In the genomic region with DNA sequence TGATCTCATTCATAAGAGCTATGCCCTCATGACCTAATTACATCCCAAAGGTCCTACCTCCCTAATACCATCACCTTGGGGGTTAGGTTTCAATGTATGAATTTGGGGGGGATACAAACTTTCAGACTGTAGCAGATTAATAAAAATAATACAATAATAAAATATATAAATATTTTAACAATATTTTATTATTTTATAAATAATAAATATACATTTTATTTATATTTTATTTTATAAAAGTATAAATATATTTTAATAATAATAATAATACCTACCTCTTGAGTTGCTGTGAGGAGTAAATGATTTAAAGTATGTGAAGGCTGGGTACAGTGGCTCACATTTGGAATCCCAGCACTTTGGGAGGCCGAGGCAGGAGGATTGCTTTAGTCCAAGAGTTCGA, we compare ENCODE assay signal across 23 cellular contexts. TPM values are rescaled to one million over a fixed set of nuclear protein-coding genes. Genes with fewer than 3 reads are reported as not detected.
A peak's percentile ranks its signal among the peaks of the same experiment; 100 is the strongest.
DNase-seq lines count a peak whose midpoint lies in the region; ATAC-seq, FAIRE-seq and TF ChIP-seq lines count a peak whose summit lies in the region.
"Had no signal": no experiment of that assay in that cellular context is flagged by ENCODE, and none has a peak within 500 bp of the region (broad histone marks: within the 10 kb centered on the region; RNA-seq: fewer than 3 reads in every experiment).

No MANE protein-coding gene starts in this region.

- no peak overlapping the region for H3K4me3 ChIP-seq in spleen
- H3K4me3 ChIP-seq: BLaER1 had no signal

- TF ChIP-seq CTCF in spleen (IDR thresholded peaks at IDR 0.05 in 8 of 11, conservative IDR thresholded peaks at IDR 0.05 in 3 of 11) = no peak

- peaks cover 0 to 28% (median 6%) of the 10 kb centered on the region in 6 donors for H3K4me1 ChIP-seq in spleen
- H3K4me1 ChIP-seq: BE2C, BLaER1 had no signal

- no peak for DNase-seq in spleen
- DNase-seq in stimulated activated CD4-positive, alpha-beta T cell treated with anti-CD3 and anti-CD28 coated beads, Interleukin-15, amount 100 ng/mL, for 24 hours = no peak
- DNase-seq: ACHN; BE2C; CD4-positive, alpha-beta memory T cell; CD4-positive, CD25-positive, alpha-beta regulatory T cell; CD8-positive, alpha-beta memory T cell; COR-L47; DMS 273 treated with DMSO at 0.1 percent for 48 hours; DMS153; DMS79; DND-41; EL; GF-D8 had no signal

- no peaks in the 10 kb centered on the region for H3K27me3 ChIP-seq in spleen (replicated peaks in 1 of 7)
- H3K27me3 ChIP-seq: BE2C, BLaER1 had no signal

- no peak for TF ChIP-seq POLR2A in spleen (IDR thresholded peaks at IDR 0.05)

- no peak for ATAC-seq in HG02840 (IDR thresholded peaks at IDR 0.05; ENCODE audit: low FRiP score, unreplicated experiment)

- no peaks in the 10 kb centered on the region for H3K9me3 ChIP-seq in spleen
- H3K9me3 ChIP-seq: BE2C, BLaER1 had no signal

- H3K27ac ChIP-seq in spleen = peak overlapping the region in 5 of 8 donors; percentile 51 to 80 (median 63)
- H3K27ac ChIP-seq: 22Rv1, BLaER1 had no signal

- intact Hi-C loops in spleen (cut with DNase I; ENCODE audit: low total_unique reads) = no loop called here

- 85 to 88% (median 87%) methylated on average over 2 of the region's 2 CpGs for WGBS in spleen, 5 donors

- no peaks in the 10 kb centered on the region for H3K36me3 ChIP-seq in spleen
- H3K36me3 ChIP-seq: BE2C, BLaER1 had no signal

- peak; percentile 89 for FAIRE-seq in A204.1 (lab: Jason Lieb, UNC)
- peak; percentile 32 for FAIRE-seq in TTC549 (lab: Jason Lieb, UNC)
- FAIRE-seq: GM12891, GM19239 had no signal

RNA-seq across cellular contexts. Expression of a gene that starts 8.1 kb away (rescaled TPM):
- 10 to 100 TPM in 5 of 7 donors, 1 to 10 TPM in 2; 8.0 to 18.5 (median 15.2) TPM for total RNA-seq in spleen
- 1 to 10 TPM; 1.8 to 3.0 (median 2.2) TPM for polyA plus RNA-seq in spleen
- total RNA-seq: A172; CD4-positive, CD25-positive, alpha-beta regulatory T cell had no signal
- polyA plus RNA-seq: CD14-positive monocyte had no signal
